8 cellular contexts compared by ENCODE assay signal in the genomic region with DNA sequence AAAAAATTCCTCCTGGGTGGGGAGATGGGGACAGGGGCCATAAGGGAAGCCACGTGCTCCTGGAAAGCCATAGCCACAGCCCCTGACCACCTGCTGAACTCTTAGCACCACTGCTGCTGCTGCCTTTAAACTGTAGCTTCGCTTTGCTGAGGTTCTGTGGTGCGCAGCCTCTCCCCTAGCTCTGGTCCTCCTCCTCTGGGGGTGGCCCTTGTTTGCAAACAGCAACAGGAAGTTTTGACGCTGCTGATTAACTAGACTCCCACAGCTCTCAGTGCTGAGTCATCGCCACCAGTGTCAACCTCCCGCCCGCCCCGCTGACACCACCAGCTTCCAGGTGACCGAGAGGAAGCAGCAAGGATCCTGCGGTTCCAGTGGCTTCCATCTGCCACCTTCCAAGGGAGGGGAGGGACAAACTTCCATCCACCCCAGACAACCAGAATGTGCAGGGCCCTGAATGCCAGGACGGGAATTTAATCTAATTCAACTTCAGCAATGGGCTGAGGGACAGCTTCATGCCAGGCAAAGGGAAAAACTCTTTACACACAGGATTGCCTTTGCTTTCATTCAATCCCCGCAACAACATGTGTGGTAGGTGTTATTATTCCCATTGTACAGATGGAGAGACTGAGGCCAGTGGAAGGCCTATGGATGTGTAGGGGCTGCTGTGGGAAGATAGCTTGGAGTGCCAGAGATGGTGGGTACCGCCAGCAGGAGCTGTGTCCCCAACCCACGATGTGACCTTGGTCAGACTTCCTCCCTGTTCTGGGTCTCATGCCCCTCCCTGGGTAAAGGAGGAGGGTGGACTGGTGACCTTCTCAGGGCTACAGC. TPM values are rescaled to one million over a fixed set of nuclear protein-coding genes. Genes with fewer than 3 reads are reported as not detected.
A peak's percentile ranks its signal among the peaks of the same experiment; 100 is the strongest.
DNase-seq lines count a peak whose midpoint lies in the region; ATAC-seq and TF ChIP-seq lines count a peak whose summit lies in the region.

No MANE protein-coding gene starts in this region.

- peak overlapping the region; percentile 88 for H3K27ac Mint-ChIP-seq in T-helper 2 cell treated with Interferon-gamma antibody and Interleukin-4, amounts not matched to agents 5 μg/mL and 100 μg/mL, for 36 hours

- peaks cover 21% of the 10 kb centered on the region for H3K27me3 Mint-ChIP-seq in T-helper 2 cell treated with Interferon-gamma antibody and Interleukin-4, amounts not matched to agents 5 μg/mL and 100 μg/mL, for 36 hours (ENCODE audit: low read depth)

- intact Hi-C loops in left lung (cut with DNase I), result no loop called here
- intact Hi-C loops in OCI-LY7 (cut with micrococcal nuclease; ENCODE audit: unreplicated experiment), result no loop called here

- H3K9me3 ChIP-seq in left lung (no peaks in the 10 kb centered on the region), OCI-LY7 (ENCODE audit: low read length) (no peaks in the 10 kb centered on the region)

- in situ Hi-C loops in astrocyte of the spinal cord (cut with HindIII; ENCODE audit: low sequenced_read_pairs), result no loop called here

- no peak overlapping the region for H2AFZ ChIP-seq in OCI-LY7 (ENCODE audit: low read length)

- peaks cover 23% of the 10 kb centered on the region for H3K4me1 Mint-ChIP-seq in T-helper 2 cell treated with Interferon-gamma antibody and Interleukin-4, amounts not matched to agents 5 μg/mL and 100 μg/mL, for 36 hours (ENCODE audit: low read depth)

- H3K4me3 ChIP-seq in astrocyte of the spinal cord (ENCODE audit: low read depth, low read length), result no peak overlapping the region
- H3K4me3 ChIP-seq in left lung, result no peak overlapping the region
- H3K4me3 ChIP-seq in OCI-LY7 (ENCODE audit: low read depth, low read length, poor library complexity, severe bottlenecking), result no peak overlapping the region

- no peaks in the 10 kb centered on the region for H3K36me3 Mint-ChIP-seq in T-helper 2 cell treated with Interferon-gamma antibody and Interleukin-4, amounts not matched to agents 5 μg/mL and 100 μg/mL, for 36 hours (ENCODE audit: low read depth)

- BruUV-seq in OCI-LY7 (replicated peaks; lab: Mats Ljungman, UMichigan), result no TSS peak

- no peak overlapping the region for H3K4me2 ChIP-seq in OCI-LY7 (ENCODE audit: low read length)

- POLR2A ChIA-PET in OCI-LY7 (lab: Charles Lee), result no interaction called here

- peak; percentile 86 for DNase-seq in ELF-1 (ENCODE audit: low read depth, low spot score)
- peak; percentile 96 for DNase-seq in HT1080 (ENCODE audit: low read depth)
- DNase-seq in T-helper 2 cell treated with Interferon-gamma antibody and Interleukin-4, amounts not matched to agents 5 μg/mL and 100 μg/mL, for 36 hours (ENCODE audit: low spot score), result peak; percentile 85
- peak; percentile 67 for DNase-seq in astrocyte of the spinal cord (ENCODE audit: low read depth, low spot score)
- peak; percentile 94 to 96 for DNase-seq in left lung
- peak; percentile 52 to 69 (median 52) for DNase-seq in stimulated activated CD4-positive, alpha-beta T cell treated with anti-CD3 and anti-CD28 coated beads, TNF-alpha, amount 100 ng/mL, for 48 hours (ENCODE audit: low read depth in 3 of 3)
- no peak for DNase-seq in OCI-LY7 (ENCODE audit: low spot score)

- H3K36me3 ChIP-seq in left lung (no peaks in the 10 kb centered on the region), OCI-LY7 (ENCODE audit: insufficient read depth, low read length) (no peaks in the 10 kb centered on the region)

- ATAC-seq in GM21423 (IDR thresholded peaks at IDR 0.05; ENCODE audit: unreplicated experiment), result peak; percentile 97
- ATAC-seq in left lung, result peak; percentile 78

- no peaks in the 10 kb centered on the region for H3K9me3 Mint-ChIP-seq in T-helper 2 cell treated with Interferon-gamma antibody and Interleukin-4, amounts not matched to agents 5 μg/mL and 100 μg/mL, for 36 hours

- H3K4me1 ChIP-seq in left lung, result peaks cover 20 to 58% of the 10 kb centered on the region in 2 donors
- no peaks in the 10 kb centered on the region for H3K4me1 ChIP-seq in OCI-LY7 (ENCODE audit: insufficient read depth, low read length, poor library complexity, severe bottlenecking)

- no peaks in the 10 kb centered on the region for H4K20me1 ChIP-seq in OCI-LY7 (ENCODE audit: insufficient read depth, low read length)

- H3K27ac ChIP-seq in left lung (peak overlapping the region; percentile 69 to 84), OCI-LY7 (ENCODE audit: low read depth, low read length, poor library complexity, severe bottlenecking) (no peak overlapping the region)

- no peaks in the 10 kb centered on the region for H3K9me2 ChIP-seq in OCI-LY7 (ENCODE audit: insufficient read depth, low read length)

- CTCF ChIA-PET in OCI-LY7 (lab: Charles Lee; ENCODE audit: unreplicated experiment), result no interaction called here

- peak overlapping the region; percentile 67 for H3K4me3 Mint-ChIP-seq in T-helper 2 cell treated with Interferon-gamma antibody and Interleukin-4, amounts not matched to agents 5 μg/mL and 100 μg/mL, for 36 hours

- no peak for TF ChIP-seq CTCF in astrocyte of the spinal cord (IDR thresholded peaks at IDR 0.05; ENCODE audit: low read depth, low read length)
- TF ChIP-seq CTCF in left lung (IDR thresholded peaks at IDR 0.05), result no peak
- no peak for TF ChIP-seq CTCF in OCI-LY7 (conservative IDR thresholded peaks at IDR 0.05; ENCODE audit: low read length)

- no peaks in the 10 kb centered on the region for H3K79me2 ChIP-seq in OCI-LY7 (ENCODE audit: insufficient read depth, low read depth, low read length)

- no peaks in the 10 kb centered on the region for H3K27me3 ChIP-seq in left lung

RNA-seq across cellular contexts. Expression of a gene that starts 8.1 kb away (rescaled TPM):
- total RNA-seq in HT1080 (2014; rRNA removed; shearing (Covaris generic)), result 134 and 140 TPM in 2 replicates
- 47.4 and 57.8 TPM in 2 replicates for polyA plus RNA-seq in HT1080 (2015; cell fraction: cytosol; rRNA removed)
- polyA plus RNA-seq in HT1080 (2015; cell fraction: nucleus; rRNA removed), result 73.3 and 80.3 TPM in 2 replicates
- total RNA-seq in left lung (10 to 100 TPM; 68.7 to 96.8 TPM), OCI-LY7 (2022) (0.61 TPM in 1 of 2 replicates, not detected in the other)
- total RNA-seq in OCI-LY7 (2014; rRNA removed; shearing (Covaris generic)), result not detected in 2 replicates

Comparison
In these comparisons a context has a peak if more than half of its experiments do, and no peak if none do; other contexts are left out.
1. RNA of a gene that starts 8.1 kb away (total RNA-seq): 134 to 140 TPM in HT1080 and 68.7 to 96.8 TPM in left lung; 0.61 TPM in OCI-LY7; every median in the first group is over 10 times any median in the second.